Comparison of ENCODE assay signal across 28 cellular contexts in genomic region chr3:143827425-143827824, GRCh38.
"Had no signal": no experiment of that assay in that cellular context is flagged by ENCODE, and none has a peak within 500 bp of the region (broad histone marks: within the 10 kb centered on the region; RNA-seq: fewer than 3 reads in every experiment).

No MANE protein-coding gene starts in this region.

- H3K27ac Mint-ChIP-seq: activated naive CD4-positive, alpha-beta T cell treated with anti-CD3 and anti-CD28 coated beads for 36 hours; activated T-helper 1 cell treated with anti-CD3 and anti-CD28 coated beads, Interleukin-12 subunit alpha, Interleukin-12 subunit beta, Interleukin-2, Interleukin-4 antibody, amounts not matched to agents 30 ng/mL and 10 ng/mL and 1 ng/mL, durations not matched to agents 14 hours and 24 hours and 36 hours had no signal

- H3K4me3 Mint-ChIP-seq: activated CD4-positive, alpha-beta T cell treated with anti-CD3 and anti-CD28 coated beads, Interleukin-2, amount 10 ng/mL, durations not matched to agents 7 days and 5 days; activated naive CD4-positive, alpha-beta T cell treated with anti-CD3 and anti-CD28 coated beads for 36 hours; activated T-cell treated with anti-CD3 and anti-CD28 coated beads, Interleukin-2, amount 50 U/mL, for 4 hours; activated T-helper 1 cell treated with anti-CD3 and anti-CD28 coated beads, Interleukin-12 subunit alpha, Interleukin-12 subunit beta, Interleukin-2, Interleukin-4 antibody, amounts not matched to agents 30 ng/mL and 10 ng/mL and 1 ng/mL, durations not matched to agents 14 hours and 24 hours and 36 hours had no signal

- DNase-seq: activated CD4-positive, alpha-beta T cell treated with anti-CD3 and anti-CD28 coated beads, Interleukin-2, amount 10 ng/mL, durations not matched to agents 7 days and 5 days; activated CD4-positive, alpha-beta T cell treated with anti-CD3 and anti-CD28 coated beads, Interleukin-2, amount 50 U/mL, for 48 hours; activated CD8-positive, alpha-beta memory T cell treated with anti-CD3 and anti-CD28 coated beads, Interleukin-2, amount 50 U/mL, for 4 hours; activated gamma-delta T cell treated with Interleukin-2 at 50 U/mL for 16 hours; activated naive CD4-positive, alpha-beta T cell treated with anti-CD3 and anti-CD28 coated beads for 36 hours; activated T-cell treated with anti-CD3 and anti-CD28 coated beads for 4 hours; activated T-cell treated with anti-CD3 and anti-CD28 coated beads, Interleukin-2, amount 50 U/mL, for 4 hours; adrenal gland; body of pancreas; Kasumi-1; KBM-7; MM.1S; MV-4-11; NCI-H1092; NCI-H1436 treated with DMSO at 0.1 percent for 48 hours; NCI-H1694 treated with DMSO at 0.1 percent for 48 hours; NCI-H2029; NCI-H345; NCI-H524 treated with DMSO at 0.1 percent for 48 hours; PC-9; SW 1271; T-helper 1 cell; T1000 had no signal

- H3K4me3 ChIP-seq: adrenal gland, body of pancreas, breast epithelium, PC-9 had no signal

- ATAC-seq: activated naive CD4-positive, alpha-beta T cell treated with anti-CD3 and anti-CD28 coated beads, Interleukin-2, amount 50 U/mL, for 72 hours; activated T-cell treated with anti-CD3 and anti-CD28 coated beads, Interleukin-2, amount 50 U/mL, for 4 hours; body of pancreas; Right ventricle myocardium inferior had no signal

- H3K27me3 Mint-ChIP-seq: activated CD4-positive, alpha-beta T cell treated with anti-CD3 and anti-CD28 coated beads, Interleukin-2, amount 10 ng/mL, durations not matched to agents 7 days and 5 days had no signal

- H3K4me2 ChIP-seq: PC-9 had no signal

- H3K36me3 ChIP-seq: adrenal gland, breast epithelium had no signal

- H3K9me3 ChIP-seq: adrenal gland, body of pancreas, breast epithelium had no signal

- H2AFZ ChIP-seq: PC-9 had no signal

- H3K27me3 ChIP-seq: adrenal gland, body of pancreas, breast epithelium had no signal

- H3K4me1 ChIP-seq: body of pancreas, breast epithelium had no signal

- H3K9me3 Mint-ChIP-seq: activated naive CD4-positive, alpha-beta T cell treated with anti-CD3 and anti-CD28 coated beads for 36 hours; activated T-cell treated with anti-CD3 and anti-CD28 coated beads, Interleukin-2, amount 50 U/mL, for 4 hours had no signal

- H3K27ac ChIP-seq: adrenal gland, body of pancreas, breast epithelium, PC-9, RWPE1 had no signal
